Comparison of ENCODE assay signal across 1 cellular context in the genomic region with DNA sequence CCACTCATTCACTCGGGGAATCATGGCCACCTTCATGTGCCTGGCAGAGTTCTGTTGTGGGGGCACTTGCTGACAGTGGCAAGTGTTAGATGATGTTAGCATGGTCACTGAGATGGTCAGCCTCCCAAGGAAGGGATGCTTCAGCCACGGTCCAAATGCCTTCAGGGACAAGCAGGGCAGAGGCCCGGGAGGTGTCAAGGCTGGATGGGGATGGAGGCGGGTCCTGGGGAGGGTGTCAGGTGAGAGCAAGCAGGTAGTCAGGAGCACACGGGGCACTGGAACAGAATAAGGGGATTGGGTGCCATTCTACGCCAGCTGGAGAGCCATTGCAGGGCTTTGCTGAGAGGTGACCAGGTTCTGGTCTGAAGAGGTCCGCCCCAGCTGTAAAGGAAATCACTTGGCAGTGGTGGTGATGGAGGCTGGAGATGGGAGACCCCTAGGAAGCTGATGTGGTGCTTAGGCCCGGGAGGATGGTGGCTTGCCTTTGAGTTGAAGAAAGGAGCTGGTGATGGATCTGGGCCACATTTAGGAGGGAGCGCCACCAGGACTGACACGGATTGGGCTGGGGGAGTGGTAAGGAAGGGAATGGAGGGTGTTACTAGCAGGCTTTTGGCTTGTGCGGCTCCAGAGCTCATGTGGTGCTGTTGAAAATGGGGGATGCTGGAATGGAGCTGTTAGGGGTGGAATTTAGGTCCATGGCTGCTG.
TF ChIP-seq lines count a peak whose summit lies in the region.

No MANE protein-coding gene starts in this region.

TF ChIP-seq in A549, 52 proteins besides CTCF, POLR2A, EP300 and RAD21 (continued from another document):
- TF ChIP-seq, protein P1, sequence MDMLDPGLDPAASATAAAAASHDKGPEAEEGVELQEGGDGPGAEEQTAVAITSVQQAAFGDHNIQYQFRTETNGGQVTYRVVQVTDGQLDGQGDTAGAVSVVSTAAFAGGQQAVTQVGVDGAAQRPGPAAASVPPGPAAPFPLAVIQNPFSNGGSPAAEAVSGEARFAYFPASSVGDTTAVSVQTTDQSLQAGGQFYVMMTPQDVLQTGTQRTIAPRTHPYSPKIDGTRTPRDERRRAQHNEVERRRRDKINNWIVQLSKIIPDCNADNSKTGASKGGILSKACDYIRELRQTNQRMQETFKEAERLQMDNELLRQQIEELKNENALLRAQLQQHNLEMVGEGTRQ (IDR thresholded peaks at IDR 0.05) = no peak
- TF ChIP-seq TP53 (CRISPR knock-in tag; IDR thresholded peaks at IDR 0.05) = no peak
- no peak for TF ChIP-seq FOXS1 (CRISPR knock-in tag; IDR thresholded peaks at IDR 0.05)
